Comparison of ENCODE assay signal across 37 cellular contexts in the genomic region with DNA sequence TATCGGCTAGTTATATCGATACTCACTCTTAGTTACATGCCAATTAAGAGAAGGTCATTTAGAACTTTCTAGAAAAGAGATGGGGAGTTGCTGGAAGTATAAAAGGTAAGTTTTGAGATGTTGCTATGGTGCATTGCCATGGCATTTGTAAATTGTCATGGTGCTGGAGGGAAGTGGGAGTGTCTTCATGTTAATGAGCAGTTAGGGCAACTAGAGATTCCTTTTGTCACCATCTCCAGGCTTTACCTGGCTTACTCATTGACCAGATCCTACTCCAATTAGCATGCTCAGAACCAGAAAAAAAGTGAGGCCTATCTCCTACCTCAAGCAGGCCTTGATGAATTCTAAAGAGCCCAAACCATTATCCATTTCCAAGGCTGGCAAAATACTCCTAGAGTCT.
"Had no signal": no experiment of that assay in that cellular context is flagged by ENCODE, and none has a peak within 500 bp of the region (broad histone marks: within the 10 kb centered on the region; RNA-seq: fewer than 3 reads in every experiment).

No MANE protein-coding gene starts in this region.

- H3K27ac ChIP-seq: brain microvascular endothelial cell, PC-9, RWPE1, VCaP had no signal

- H3K4me3 ChIP-seq: PC-9 had no signal

- ATAC-seq: activated CD8-positive, alpha-beta memory T cell treated with anti-CD3 and anti-CD28 coated beads, Interleukin-2, amount 10 ng/mL, durations not matched to agents 7 days and 5 days; Right ventricle myocardium inferior had no signal

- H3K4me2 ChIP-seq: PC-9 had no signal

- FAIRE-seq: RCC 7860 had no signal

- DNase-seq: activated CD4-positive, alpha-beta memory T cell treated with anti-CD3 and anti-CD28 coated beads, Interleukin-2, amount 10 ng/mL, durations not matched to agents 7 days and 5 days; activated CD4-positive, alpha-beta T cell treated with anti-CD3 and anti-CD28 coated beads for 1 hour; activated CD4-positive, alpha-beta T cell treated with anti-CD3 and anti-CD28 coated beads for 48 hours; activated CD4-positive, CD25-positive, alpha-beta regulatory T cell; activated CD8-positive, alpha-beta memory T cell treated with anti-CD3 and anti-CD28 coated beads for 24 hours; activated CD8-positive, alpha-beta memory T cell treated with anti-CD3 and anti-CD28 coated beads, Interleukin-2, amount 10 ng/mL, durations not matched to agents 7 days and 5 days; activated CD8-positive, alpha-beta memory T cell treated with anti-CD3 and anti-CD28 coated beads, Interleukin-2, amount 50 U/mL, for 48 hours; activated effector memory CD4-positive, alpha-beta T cell treated with Interleukin-2 at 50 U/mL for 16 hours; activated naive CD4-positive, alpha-beta T cell treated with anti-CD3 and anti-CD28 coated beads, Interleukin-2, amount 50 U/mL, for 16 hours; activated naive CD8-positive, alpha-beta T cell treated with anti-CD3 and anti-CD28 coated beads for 36 hours; activated T-cell treated with anti-CD3 and anti-CD28 coated beads, Interleukin-2, amount 50 U/mL, for 48 hours; amniotic stem cell; aorta; brain microvascular endothelial cell; central memory CD4-positive, alpha-beta T cell; Kasumi-1; NCI-H1092 treated with DMSO at 0.1 percent for 48 hours; NCI-H1417; NCI-H146; NCI-H187; NCI-H2029 treated with DMSO at 0.1 percent for 48 hours; NCI-H2107; NCI-H2171; NCI-H510A; NCI-H526; NCI-H748 treated with DMSO at 0.1 percent for 48 hours; NK-92 treated with Interleukin-12 subunit alpha and Interleukin-12 subunit beta, amount 100 ng/mL, for 24 hours; PC-9; SIG-M5; SW 1271; T-helper 1 cell; T-helper 2 cell; T-helper 9 cell had no signal

- H3K27me3 ChIP-seq: brain microvascular endothelial cell had no signal

- H3K36me3 ChIP-seq: brain microvascular endothelial cell had no signal

- H2AFZ ChIP-seq: PC-9 had no signal
